In the genomic region with DNA sequence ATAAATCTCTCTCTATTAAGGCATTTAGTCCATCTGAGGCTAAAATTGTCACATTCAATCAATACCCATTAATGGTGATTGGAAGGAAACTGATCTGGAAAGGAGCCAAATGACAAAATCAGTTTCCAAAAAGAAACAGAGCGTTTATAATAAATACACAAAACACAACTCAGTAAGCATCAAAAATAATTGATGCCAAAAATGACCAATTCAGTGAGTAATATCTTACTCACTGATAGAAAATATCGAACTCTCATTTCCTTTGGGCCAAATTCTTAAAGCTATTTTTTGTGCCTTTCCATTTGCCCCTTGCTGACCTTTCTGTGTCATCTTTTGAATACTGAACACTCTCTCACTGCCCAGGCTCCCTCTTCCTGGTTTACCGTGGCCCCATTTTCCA, we compare ENCODE assay signal across 19 cellular contexts. TPM values are rescaled to one million over a fixed set of nuclear protein-coding genes. Genes with fewer than 3 reads are reported as not detected.
DNase-seq lines count a peak whose midpoint lies in the region; ATAC-seq and TF ChIP-seq lines count a peak whose summit lies in the region.
"Had no signal": no experiment of that assay in that cellular context is flagged by ENCODE, and none has a peak within 500 bp of the region (broad histone marks: within the 10 kb centered on the region; RNA-seq: fewer than 3 reads in every experiment).

No MANE protein-coding gene starts in this region.

- DNase-seq in IMR-90 = peak; percentile 35
- no peak for DNase-seq in adipocyte (ENCODE audit: low read depth)
- peak; percentile 27 for DNase-seq in fibroblast of the aortic adventitia (ENCODE audit: low read depth)
- no peak for DNase-seq in suprapubic skin (ENCODE audit: low spot score in 2 of 2)
- no peak for DNase-seq in KG1 (lab: John Stamatoyannopoulos, UW)
- DNase-seq in G401 (ENCODE audit: low spot score) = no peak
- DNase-seq in cerebellar nuclear complex (lab: John Stamatoyannopoulos, UW) = no peak
- DNase-seq in left ventricle myocardium inferior = no peak
- DNase-seq: activated CD8-positive, alpha-beta T cell treated with anti-CD3 and anti-CD28 coated beads for 36 hours; activated naive CD8-positive, alpha-beta T cell treated with anti-CD3 and anti-CD28 coated beads, Interleukin-2, amount 10 ng/mL, durations not matched to agents 7 days and 5 days; Calu3; MM.1S; NCI-H446 treated with DMSO at 0.1 percent for 48 hours; posterior cingulate gyrus; SHP77; stimulated activated CD4-positive, alpha-beta T cell treated with anti-CD3 and anti-CD28 coated beads, Interleukin-4, amount 100 ng/mL, for 4 hours; testis had no signal

- CTCF ChIA-PET in IMR-90 (lab: Yijun Ruan, JAX) = no interaction called here

- H3K9ac ChIP-seq in IMR-90 (ENCODE audit: low read depth, low read length) (no peak overlapping the region), adipocyte (ENCODE audit: low read length) (peak overlapping the region; percentile 80)

- H2BK5ac ChIP-seq in IMR-90 (ENCODE audit: low read depth, low read length, poor library complexity, severe bottlenecking) = peak overlapping the region; percentile 91

- H3K27me3 ChIP-seq in IMR-90 (ENCODE audit: control insufficient read depth, insufficient read depth, low read length) (no peaks in the 10 kb centered on the region), adipocyte (replicated peaks; ENCODE audit: control insufficient read depth, insufficient read depth, low read length) (no peaks in the 10 kb centered on the region), suprapubic skin (no peaks in the 10 kb centered on the region), left ventricle myocardium inferior (ENCODE audit: low read depth) (no peaks in the 10 kb centered on the region)
- H3K27me3 ChIP-seq: esophagus muscularis mucosa, testis had no signal

- H3K27ac ChIP-seq in IMR-90 (ENCODE audit: insufficient read depth, low read length) (peak overlapping the region; percentile 78), suprapubic skin (peak overlapping the region; percentile 65), left ventricle myocardium inferior (replicated peaks) (no peak overlapping the region)
- H3K27ac ChIP-seq: esophagus muscularis mucosa, testis had no signal

- H3K4me1 ChIP-seq in IMR-90 (ENCODE audit: control insufficient read depth, insufficient read depth, low read length) (peaks cover 5% of the 10 kb centered on the region), adipocyte (ENCODE audit: control insufficient read depth, insufficient read depth, low read length) (peaks cover 33% of the 10 kb centered on the region), suprapubic skin (peaks cover 6% of the 10 kb centered on the region), left ventricle myocardium inferior (no peaks in the 10 kb centered on the region)
- H3K4me1 ChIP-seq: testis had no signal

- no TSS peak for BruUV-seq in IMR-90 (replicated peaks; lab: Mats Ljungman, UMichigan)

- no peak for TF ChIP-seq RAD21 in IMR-90 (IDR thresholded peaks at IDR 0.05; ENCODE audit: low read length)

- H3K4me3 ChIP-seq in IMR-90 (ENCODE audit: insufficient read depth, low read depth, low read length) (no peak overlapping the region), adipocyte (ENCODE audit: low read length) (peak overlapping the region; percentile 57), fibroblast of the aortic adventitia (ENCODE audit: low read depth, low read length) (no peak overlapping the region), suprapubic skin (no peak overlapping the region), left ventricle myocardium inferior (no peak overlapping the region)
- H3K4me3 ChIP-seq: esophagus muscularis mucosa, skin epidermis, testis had no signal

- H2AK9ac ChIP-seq in IMR-90 (replicated peaks; ENCODE audit: low read depth, low read length, poor library complexity) = no peak overlapping the region

- TF ChIP-seq POLR2A in IMR-90 (IDR thresholded peaks at IDR 0.05; ENCODE audit: low read depth, low read length) = no peak
- no peak for TF ChIP-seq POLR2A in suprapubic skin (IDR thresholded peaks at IDR 0.05)

- in situ Hi-C loops in IMR-90 (cut with MboI; ENCODE audit: low sequenced_read_pairs) (no loop called here), G401 (cut with HindIII; ENCODE audit: low sequenced_read_pairs) (no loop called here)

- 0% methylated on average over 1 of the region's 3 CpGs; no CpG with 5 or more reads in 1 of the 2 experiments for WGBS in IMR-90 (ENCODE audit: extremely low coverage in 2 of 2, insufficient read length in 1 of 2), 2 experiments
- WGBS in suprapubic skin = 76% methylated on average over 3 of the region's 3 CpGs

- intact Hi-C loops in IMR-90 (cut with micrococcal nuclease) (no loop called here), left ventricle myocardium inferior (cut with micrococcal nuclease) (no loop called here)

- peak overlapping the region; percentile 89 for H3K4ac ChIP-seq in IMR-90 (ENCODE audit: low read depth, low read length)

- no peak overlapping the region for H2AFZ ChIP-seq in IMR-90 (replicated peaks; ENCODE audit: low read length, poor library complexity)

- TF ChIP-seq EP300 in suprapubic skin (IDR thresholded peaks at IDR 0.05) = no peak

- H3K9me1 ChIP-seq in IMR-90 (ENCODE audit: insufficient read depth, low read length) = no peaks in the 10 kb centered on the region; the same call in 1 of the 2 replicates

- peak overlapping the region; percentile 53; the same call in 1 of the 3 replicates for H2BK15ac ChIP-seq in IMR-90 (ENCODE audit: low read depth, low read length)

- H4K20me1 ChIP-seq in IMR-90 (ENCODE audit: insufficient read depth, low read length) = no peaks in the 10 kb centered on the region

- H2AK5ac ChIP-seq in IMR-90 (ENCODE audit: low read depth, low read length) = peak overlapping the region; percentile 84; the same call in 1 of the 2 replicates

- H3K23ac ChIP-seq in IMR-90 (ENCODE audit: low read depth, low read length) = peak overlapping the region; percentile 68; the same call in 1 of the 2 replicates

- dilution Hi-C loops in IMR-90 (cut with HindIII; ENCODE audit: low sequenced_read_pairs, unreplicated experiment) = no loop called here

- H3K14ac ChIP-seq in IMR-90 (replicated peaks; ENCODE audit: low read depth, low read length) = peak overlapping the region; percentile 84

- TF ChIP-seq CTCF in IMR-90 (conservative IDR thresholded peaks at IDR 0.05; ENCODE audit: low read depth, low read length) (no peak), fibroblast of the aortic adventitia (IDR thresholded peaks at IDR 0.05; ENCODE audit: insufficient read depth, low read length) (no peak), suprapubic skin (IDR thresholded peaks at IDR 0.05) (no peak), left ventricle myocardium inferior (IDR thresholded peaks at IDR 0.05; ENCODE audit: borderline replicate concordance) (no peak)

- peak overlapping the region in 1 of 2 experiments; percentile 87; a peak in 2 of 4 replicates for H4K8ac ChIP-seq in IMR-90 (ENCODE audit: low read depth in 2 of 2, low read length in 2 of 2)

- peak overlapping the region; percentile 80; the same call in 1 of the 2 replicates for H4K91ac ChIP-seq in IMR-90 (ENCODE audit: insufficient read depth, low read depth, low read length)

- no peaks in the 10 kb centered on the region for H3K79me1 ChIP-seq in IMR-90 (ENCODE audit: low read depth in 1 of 2, low read length in 2 of 2)

- H3K4me2 ChIP-seq in IMR-90 (ENCODE audit: low read depth, low read length) = peak overlapping the region; percentile 39; the same call in 1 of the 2 replicates

- H2BK20ac ChIP-seq in IMR-90 (ENCODE audit: low read depth, low read length) = peak overlapping the region; percentile 93

- H4K5ac ChIP-seq in IMR-90 (ENCODE audit: low read depth, low read length) = peak overlapping the region; percentile 93

- peak overlapping the region; percentile 93 for H2BK120ac ChIP-seq in IMR-90 (ENCODE audit: low read depth, low read length)

- ATAC-seq in IMR-90 (ENCODE audit: low read depth) = 0 out of 2 replicates have a peak, but pooled peaks have one; percentile 15
- ATAC-seq: activated CD8-positive, alpha-beta T cell treated with anti-CD3 and anti-CD28 coated beads for 36 hours had no signal

- no peak overlapping the region for H3K56ac ChIP-seq in IMR-90 (ENCODE audit: extremely low read depth, insufficient read depth, low read length)

- peak overlapping the region; percentile 96 for H3K18ac ChIP-seq in IMR-90 (ENCODE audit: low read depth, low read length)

- POLR2A ChIA-PET in IMR-90 (lab: Charles Lee; ENCODE audit: unreplicated experiment) = no interaction called here

- H3K36me3 ChIP-seq in IMR-90 (ENCODE audit: control insufficient read depth, insufficient read depth, low read length) (no peaks in the 10 kb centered on the region), adipocyte (ENCODE audit: control insufficient read depth, insufficient read depth, low read length, severe bottlenecking) (no peaks in the 10 kb centered on the region), suprapubic skin (no peaks in the 10 kb centered on the region), left ventricle myocardium inferior (no peaks in the 10 kb centered on the region)
- H3K36me3 ChIP-seq: esophagus muscularis mucosa had no signal

- H3K9me3 ChIP-seq in IMR-90 (ENCODE audit: control insufficient read depth, insufficient read depth, low read length) = peaks cover 6% of the 10 kb centered on the region; the same call in 1 of the 2 replicates
- H3K9me3 ChIP-seq in adipocyte (ENCODE audit: control insufficient read depth, low read length) = peaks cover 12% of the 10 kb centered on the region
- H3K9me3 ChIP-seq in suprapubic skin = no peaks in the 10 kb centered on the region
- H3K9me3 ChIP-seq in left ventricle myocardium inferior (replicated peaks) = peaks cover 15% of the 10 kb centered on the region
- H3K9me3 ChIP-seq: testis had no signal

TF ChIP-seq in IMR-90, 13 proteins besides CTCF, POLR2A, EP300 and RAD21 (continues in another document):
- TF ChIP-seq MAZ (IDR thresholded peaks at IDR 0.05; ENCODE audit: borderline replicate concordance, low read depth, low read length) (no peak), MXI1 (IDR thresholded peaks at IDR 0.05; ENCODE audit: borderline replicate concordance, low read depth, low read length) (no peak)

RNA-seq across cellular contexts. Expression of a gene that starts 22.4 kb away (rescaled TPM):
- 32.6 and 42.5 TPM in 2 replicates for total RNA-seq in IMR-90 (2012; rRNA removed)
- polyA plus RNA-seq in IMR-90 (2012; rRNA removed) = 9.6 and 9.9 TPM in 2 replicates
- 1.2 and 4.2 TPM in 2 replicates for polyA plus RNA-seq in IMR-90 (2012; cell fraction: cytosol; rRNA removed)
- polyA plus RNA-seq in IMR-90 (2012; cell fraction: nucleus; rRNA removed; ENCODE audit: low replicate concordance) = 0.72 and 18.7 TPM in 2 replicates
- 56.8 and 158 TPM in 2 replicates for total RNA-seq in fibroblast of the aortic adventitia (ENCODE audit: low replicate concordance)
- 10 to 100 TPM; 31.8 to 97.3 (median 74.5) TPM for total RNA-seq in suprapubic skin
- total RNA-seq in G401 (2014; rRNA removed; shearing (Covaris generic)) = 9.0 and 12.7 TPM in 2 replicates
- total RNA-seq in left ventricle myocardium inferior = 10.7 TPM

Comparison
In these comparisons a context has a peak if more than half of its experiments do, and no peak if none do; other contexts are left out.
1. DNase-seq: peak in IMR-90 (single experiment) and fibroblast of the aortic adventitia (single experiment); none in adipocyte (single experiment), suprapubic skin (0 of 2), KG1 (single experiment), G401 (single experiment), cerebellar nuclear complex (0 of 2) and left ventricle myocardium inferior (single experiment).